Comparison of ENCODE assay signal across 11 cellular contexts in genomic region chr7:120064565-120064964, GRCh38.
A peak's percentile ranks its signal among the peaks of the same experiment; 100 is the strongest.
DNase-seq lines count a peak whose midpoint lies in the region; ATAC-seq and TF ChIP-seq lines count a peak whose summit lies in the region.
"Had no signal": no experiment of that assay in that cellular context is flagged by ENCODE, and none has a peak within 500 bp of the region (broad histone marks: within the 10 kb centered on the region; RNA-seq: fewer than 3 reads in every experiment).

No MANE protein-coding gene starts in this region.

- ATAC-seq in HG03135 (IDR thresholded peaks at IDR 0.05; ENCODE audit: unreplicated experiment) = peak; percentile 82
- no peak for ATAC-seq in activated T-cell treated with anti-CD3 and anti-CD28 coated beads, Interleukin-2, amount 50 U/mL, for 4 hours
- ATAC-seq: left lobe of liver had no signal

- in situ Hi-C loops in GM13976 (cut with MboI; ENCODE audit: low sequenced_read_pairs, unreplicated experiment) = no loop called here

- H3K9me3 Mint-ChIP-seq in activated T-cell treated with anti-CD3 and anti-CD28 coated beads, Interleukin-2, amount 50 U/mL, for 4 hours = peaks cover 29% of the 10 kb centered on the region

- no peak for TF ChIP-seq CTCF in GM20000 (IDR thresholded peaks at IDR 0.05; ENCODE audit: extremely low read depth, missing control alignments)
- TF ChIP-seq CTCF in epithelial cell of proximal tubule (conservative IDR thresholded peaks at IDR 0.05; ENCODE audit: low read depth, low read length) = no peak
- no peak for TF ChIP-seq CTCF in GM13976 (IDR thresholded peaks at IDR 0.05; ENCODE audit: borderline replicate concordance, control extremely low read depth, extremely low read depth, insufficient read depth, missing control alignments)

- no peaks in the 10 kb centered on the region for H3K36me3 Mint-ChIP-seq in activated T-cell treated with anti-CD3 and anti-CD28 coated beads, Interleukin-2, amount 50 U/mL, for 4 hours (ENCODE audit: insufficient read depth)

- H3K27me3 Mint-ChIP-seq in activated T-cell treated with anti-CD3 and anti-CD28 coated beads, Interleukin-2, amount 50 U/mL, for 4 hours (ENCODE audit: low read depth) = no peaks in the 10 kb centered on the region

- no peaks in the 10 kb centered on the region for H3K4me1 Mint-ChIP-seq in activated T-cell treated with anti-CD3 and anti-CD28 coated beads, Interleukin-2, amount 50 U/mL, for 4 hours (ENCODE audit: low read depth)

- peak; percentile 59 for DNase-seq in GM03348 (ENCODE audit: low spot score)
- peak; percentile 8 for DNase-seq in GM20000 (ENCODE audit: low spot score)
- peak; percentile 15 for DNase-seq in epithelial cell of proximal tubule (ENCODE audit: low read depth)
- DNase-seq in activated T-cell treated with anti-CD3 and anti-CD28 coated beads, Interleukin-2, amount 50 U/mL, for 4 hours = no peak
- no peak for DNase-seq in GM13976 (ENCODE audit: low spot score)
- DNase-seq in stimulated activated CD4-positive, alpha-beta T cell treated with anti-CD3 and anti-CD28 coated beads, Interleukin-4, amount 100 ng/mL, for 1 hour = no peak
- DNase-seq in COLO829 (ENCODE audit: low spot score) = no peak
- DNase-seq: C1 segment of cervical spinal cord, cortex of kidney had no signal

- H3K4me3 Mint-ChIP-seq in activated T-cell treated with anti-CD3 and anti-CD28 coated beads, Interleukin-2, amount 50 U/mL, for 4 hours = no peak overlapping the region

- no peak overlapping the region for H3K4me3 ChIP-seq in epithelial cell of proximal tubule (ENCODE audit: low read depth, low read length)

Comparison
In these comparisons a context has a peak if more than half of its experiments do, and no peak if none do; other contexts are left out.
1. DNase-seq: peak in GM03348 (single experiment), GM20000 (single experiment) and epithelial cell of proximal tubule (single experiment); none in activated T-cell treated with anti-CD3 and anti-CD28 coated beads, Interleukin-2, amount 50 U/mL, for 4 hours (single experiment), GM13976 (single experiment), stimulated activated CD4-positive, alpha-beta T cell treated with anti-CD3 and anti-CD28 coated beads, Interleukin-4, amount 100 ng/mL, for 1 hour (single experiment) and COLO829 (single experiment).